In the genomic region with DNA sequence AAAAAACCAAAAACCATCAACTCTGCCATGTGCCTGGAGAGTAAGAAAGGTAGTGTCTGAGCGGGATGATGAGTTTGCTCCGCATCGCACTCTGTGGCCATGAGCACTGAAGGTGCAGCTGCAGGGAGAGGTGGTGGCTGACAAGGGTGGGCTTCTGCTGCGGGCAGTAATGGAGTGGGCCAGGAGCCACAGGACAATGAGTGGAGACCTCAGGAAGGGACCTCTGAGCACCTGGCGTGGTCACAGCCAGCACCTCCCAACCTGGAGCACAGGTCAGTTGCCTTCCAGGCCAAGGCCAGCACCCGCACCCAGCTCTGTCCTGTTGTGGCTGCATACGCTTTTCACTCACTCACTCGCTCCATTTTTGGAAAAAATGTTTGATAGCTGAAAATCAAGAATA, we compare ENCODE assay signal across 30 cellular contexts.
"Had no signal": no experiment of that assay in that cellular context is flagged by ENCODE, and none has a peak within 500 bp of the region (broad histone marks: within the 10 kb centered on the region; RNA-seq: fewer than 3 reads in every experiment).

No MANE protein-coding gene starts in this region.

- H3K27ac ChIP-seq: ascending aorta, breast epithelium, cardiac muscle cell, coronary artery, dorsolateral prefrontal cortex had no signal

- H3K27me3 Mint-ChIP-seq: activated CD4-positive, alpha-beta memory T cell treated with anti-CD3 and anti-CD28 coated beads, Interleukin-2, amount 10 ng/mL, durations not matched to agents 7 days and 5 days; activated CD4-positive, alpha-beta T cell treated with anti-CD3 and anti-CD28 coated beads, Interleukin-2, amount 10 ng/mL, durations not matched to agents 7 days and 5 days; activated naive CD4-positive, alpha-beta T cell treated with anti-CD3 and anti-CD28 coated beads, Interleukin-2, amount 10 ng/mL, durations not matched to agents 7 days and 5 days; activated naive CD8-positive, alpha-beta T cell treated with anti-CD3 and anti-CD28 coated beads, Interleukin-2, amount 10 ng/mL, durations not matched to agents 7 days and 5 days; activated T-cell treated with anti-CD3 and anti-CD28 coated beads, Interleukin-2, amount 50 U/mL, for 24 hours; activated T-helper 17 cell treated with anti-CD3 and anti-CD28 coated beads, Interleukin-2, amount 50 U/mL, for 72 hours; brain; dendritic cell treated with granulocyte-macrophage colony-stimulating factor and Interleukin-4, amounts not matched to agents 40 ng/mL and 50 ng/mL, for 4 days; effector memory CD8-positive, alpha-beta T cell had no signal

- H3K4me3 ChIP-seq: ascending aorta, breast epithelium, cardiac muscle cell, coronary artery, dorsolateral prefrontal cortex had no signal

- H3K27me3 ChIP-seq: ascending aorta, breast epithelium, cardiac muscle cell, dorsolateral prefrontal cortex had no signal

- H3K9me3 ChIP-seq: ascending aorta, breast epithelium had no signal

- H3K27ac Mint-ChIP-seq: activated CD4-positive, alpha-beta memory T cell treated with anti-CD3 and anti-CD28 coated beads, Interleukin-2, amount 10 ng/mL, durations not matched to agents 7 days and 5 days; activated CD4-positive, alpha-beta T cell treated with anti-CD3 and anti-CD28 coated beads, Interleukin-2, amount 10 ng/mL, durations not matched to agents 7 days and 5 days; activated naive CD4-positive, alpha-beta T cell treated with anti-CD3 and anti-CD28 coated beads, Interleukin-2, amount 10 ng/mL, durations not matched to agents 7 days and 5 days; activated naive CD8-positive, alpha-beta T cell treated with anti-CD3 and anti-CD28 coated beads, Interleukin-2, amount 10 ng/mL, durations not matched to agents 7 days and 5 days; activated T-cell treated with anti-CD3 and anti-CD28 coated beads, Interleukin-2, amount 50 U/mL, for 24 hours; activated T-helper 17 cell treated with anti-CD3 and anti-CD28 coated beads, Interleukin-2, amount 50 U/mL, for 72 hours; brain; dendritic cell treated with granulocyte-macrophage colony-stimulating factor and Interleukin-4, amounts not matched to agents 40 ng/mL and 50 ng/mL, for 4 days; WTC11 had no signal

- DNase-seq: activated CD4-positive, alpha-beta memory T cell treated with anti-CD3 and anti-CD28 coated beads, Interleukin-2, amount 10 ng/mL, durations not matched to agents 7 days and 5 days; activated CD4-positive, alpha-beta T cell treated with anti-CD3 and anti-CD28 coated beads for 1 hour; activated CD4-positive, alpha-beta T cell treated with anti-CD3 and anti-CD28 coated beads for 4 hours; activated CD4-positive, alpha-beta T cell treated with anti-CD3 and anti-CD28 coated beads, Interleukin-2, amount 10 ng/mL, durations not matched to agents 7 days and 5 days; activated CD4-positive, alpha-beta T cell treated with anti-CD3 and anti-CD28 coated beads, Interleukin-2, amount 50 U/mL, for 4 hours; activated CD8-positive, alpha-beta memory T cell treated with anti-CD3 and anti-CD28 coated beads, Interleukin-2, amount 50 U/mL, for 48 hours; activated gamma-delta T cell; activated naive CD4-positive, alpha-beta T cell; activated naive CD4-positive, alpha-beta T cell treated with anti-CD3 and anti-CD28 coated beads, Interleukin-2, amount 10 ng/mL, durations not matched to agents 7 days and 5 days; activated naive CD8-positive, alpha-beta T cell treated with anti-CD3 and anti-CD28 coated beads, Interleukin-2, amount 10 ng/mL, durations not matched to agents 7 days and 5 days; activated T-cell treated with anti-CD3 and anti-CD28 coated beads for 4 hours; activated T-cell treated with anti-CD3 and anti-CD28 coated beads, Interleukin-2, amount 50 U/mL, for 24 hours; central memory CD4-positive, alpha-beta T cell; cerebellar nuclear complex; dorsolateral prefrontal cortex; effector CD4-positive, alpha-beta T cell; effector memory CD8-positive, alpha-beta T cell; foreskin fibroblast; T-helper 1 cell; T-helper 2 cell had no signal

- H3K4me3 Mint-ChIP-seq: activated CD4-positive, alpha-beta memory T cell treated with anti-CD3 and anti-CD28 coated beads, Interleukin-2, amount 10 ng/mL, durations not matched to agents 7 days and 5 days; activated CD4-positive, alpha-beta T cell treated with anti-CD3 and anti-CD28 coated beads, Interleukin-2, amount 10 ng/mL, durations not matched to agents 7 days and 5 days; activated naive CD4-positive, alpha-beta T cell treated with anti-CD3 and anti-CD28 coated beads, Interleukin-2, amount 10 ng/mL, durations not matched to agents 7 days and 5 days; activated naive CD8-positive, alpha-beta T cell treated with anti-CD3 and anti-CD28 coated beads, Interleukin-2, amount 10 ng/mL, durations not matched to agents 7 days and 5 days; activated T-cell treated with anti-CD3 and anti-CD28 coated beads, Interleukin-2, amount 50 U/mL, for 24 hours; activated T-helper 17 cell treated with anti-CD3 and anti-CD28 coated beads, Interleukin-2, amount 50 U/mL, for 72 hours; brain; dendritic cell treated with granulocyte-macrophage colony-stimulating factor and Interleukin-4, amounts not matched to agents 40 ng/mL and 50 ng/mL, for 4 days; effector memory CD8-positive, alpha-beta T cell; WTC11 had no signal

- H3K4me1 Mint-ChIP-seq: activated T-helper 17 cell treated with anti-CD3 and anti-CD28 coated beads, Interleukin-2, amount 50 U/mL, for 72 hours; brain; WTC11 had no signal

- H3K36me3 ChIP-seq: breast epithelium had no signal

- H3K4me1 ChIP-seq: ascending aorta, breast epithelium had no signal

- ATAC-seq: activated naive CD4-positive, alpha-beta T cell treated with anti-CD3 and anti-CD28 coated beads, Interleukin-2, amount 50 U/mL, for 72 hours; activated T-helper 17 cell treated with anti-CD3 and anti-CD28 coated beads, Interleukin-2, amount 50 U/mL, for 72 hours; effector memory CD8-positive, alpha-beta T cell; esophagus mucosa; WTC11 had no signal

- H3K9me3 Mint-ChIP-seq: activated CD4-positive, alpha-beta memory T cell treated with anti-CD3 and anti-CD28 coated beads, Interleukin-2, amount 10 ng/mL, durations not matched to agents 7 days and 5 days; activated CD4-positive, alpha-beta T cell treated with anti-CD3 and anti-CD28 coated beads, Interleukin-2, amount 10 ng/mL, durations not matched to agents 7 days and 5 days; activated naive CD4-positive, alpha-beta T cell treated with anti-CD3 and anti-CD28 coated beads, Interleukin-2, amount 10 ng/mL, durations not matched to agents 7 days and 5 days; activated naive CD4-positive, alpha-beta T cell treated with anti-CD3 and anti-CD28 coated beads, Interleukin-2, amount 50 U/mL, for 72 hours; activated naive CD8-positive, alpha-beta T cell treated with anti-CD3 and anti-CD28 coated beads, Interleukin-2, amount 10 ng/mL, durations not matched to agents 7 days and 5 days; activated T-cell treated with anti-CD3 and anti-CD28 coated beads, Interleukin-2, amount 50 U/mL, for 24 hours; activated T-helper 17 cell treated with anti-CD3 and anti-CD28 coated beads, Interleukin-2, amount 50 U/mL, for 72 hours; brain; dendritic cell treated with granulocyte-macrophage colony-stimulating factor and Interleukin-4, amounts not matched to agents 40 ng/mL and 50 ng/mL, for 4 days; effector memory CD8-positive, alpha-beta T cell; WTC11 had no signal
